ENCODE assay signal across 11 cellular contexts in genomic region chr10:6068422-6068821, GRCh38. TPM values are rescaled to one million over a fixed set of nuclear protein-coding genes. Genes with fewer than 3 reads are reported as not detected.
DNase-seq lines count a peak whose midpoint lies in the region; ATAC-seq and TF ChIP-seq lines count a peak whose summit lies in the region.
"Had no signal": no experiment of that assay in that cellular context is flagged by ENCODE, and none has a peak within 500 bp of the region (broad histone marks: within the 10 kb centered on the region; RNA-seq: fewer than 3 reads in every experiment).

No MANE protein-coding gene starts in this region.

- peaks cover 93% of the 10 kb centered on the region for H3K4me1 Mint-ChIP-seq in activated T-helper 1 cell treated with anti-CD3 and anti-CD28 coated beads, Interleukin-12 subunit alpha, Interleukin-12 subunit beta, Interleukin-2, Interleukin-4 antibody, amounts not matched to agents 30 ng/mL and 10 ng/mL and 1 ng/mL, durations not matched to agents 14 hours and 24 hours and 36 hours (ENCODE audit: low read depth)

- DNase-seq in Right ventricle myocardium inferior (ENCODE audit: missing footprints) (peak; percentile 62), right cardiac atrium (no peak), tibial artery (peak; percentile 27 to 38), RKO (ENCODE audit: low spot score) (no peak), DMS114 treated with DMSO at 0.1 percent for 48 hours (lab: John Stamatoyannopoulos, UW; ENCODE audit: unreplicated experiment) (no peak), NCI-H524 (lab: John Stamatoyannopoulos, UW) (no peak)
- no peak for DNase-seq in activated T-helper 1 cell treated with anti-CD3 and anti-CD28 coated beads, Interleukin-12 subunit alpha, Interleukin-12 subunit beta, Interleukin-2, Interleukin-4 antibody, amounts not matched to agents 30 ng/mL and 10 ng/mL and 1 ng/mL, durations not matched to agents 14 hours and 24 hours and 36 hours (ENCODE audit: low spot score)

- peaks cover 7% of the 10 kb centered on the region for H3K4me1 ChIP-seq in right cardiac atrium (ENCODE audit: control insufficient read depth, insufficient read depth, low read length)
- H3K4me1 ChIP-seq in tibial artery, result no peaks in the 10 kb centered on the region

- WGBS in right cardiac atrium, result 72% methylated on average over 8 of the region's 8 CpGs

- peak overlapping the region; percentile 97 for H3K27ac Mint-ChIP-seq in activated T-helper 1 cell treated with anti-CD3 and anti-CD28 coated beads, Interleukin-12 subunit alpha, Interleukin-12 subunit beta, Interleukin-2, Interleukin-4 antibody, amounts not matched to agents 30 ng/mL and 10 ng/mL and 1 ng/mL, durations not matched to agents 14 hours and 24 hours and 36 hours

- H3K27ac ChIP-seq in right cardiac atrium (ENCODE audit: low read length) (no peak overlapping the region), tibial artery (no peak overlapping the region)
- H3K27ac ChIP-seq: C4-2B had no signal

- no peaks in the 10 kb centered on the region for H3K27me3 Mint-ChIP-seq in activated T-helper 1 cell treated with anti-CD3 and anti-CD28 coated beads, Interleukin-12 subunit alpha, Interleukin-12 subunit beta, Interleukin-2, Interleukin-4 antibody, amounts not matched to agents 30 ng/mL and 10 ng/mL and 1 ng/mL, durations not matched to agents 14 hours and 24 hours and 36 hours (ENCODE audit: insufficient read depth)

- intact Hi-C loops in Right ventricle myocardium inferior (cut with DNase I), result no loop called here
- intact Hi-C loops in right cardiac atrium (cut with DNase I), result no loop called here
- intact Hi-C loops in activated T-helper 1 cell treated with anti-CD3 and anti-CD28 coated beads, Interleukin-12 subunit alpha, Interleukin-12 subunit beta, Interleukin-2, Interleukin-4 antibody, amounts not matched to agents 30 ng/mL and 10 ng/mL and 1 ng/mL, durations not matched to agents 14 hours and 24 hours and 36 hours (cut with micrococcal nuclease), result no loop called here
- intact Hi-C loops in tibial artery (cut with DNase I; ENCODE audit: low total_unique reads), result no loop called here

- H3K4me3 Mint-ChIP-seq in activated T-helper 1 cell treated with anti-CD3 and anti-CD28 coated beads, Interleukin-12 subunit alpha, Interleukin-12 subunit beta, Interleukin-2, Interleukin-4 antibody, amounts not matched to agents 30 ng/mL and 10 ng/mL and 1 ng/mL, durations not matched to agents 14 hours and 24 hours and 36 hours, result peak overlapping the region; percentile 76

- no peak for TF ChIP-seq CTCF in tibial artery (IDR thresholded peaks at IDR 0.05)

- ATAC-seq in Right ventricle myocardium inferior, result peak; percentile 40
- ATAC-seq in right cardiac atrium, result no peak
- peak; percentile 63 for ATAC-seq in HG03571 (IDR thresholded peaks at IDR 0.05; ENCODE audit: unreplicated experiment)

- no peaks in the 10 kb centered on the region for H3K36me3 ChIP-seq in tibial artery

- peaks cover 3% of the 10 kb centered on the region for H3K9me3 Mint-ChIP-seq in activated T-helper 1 cell treated with anti-CD3 and anti-CD28 coated beads, Interleukin-12 subunit alpha, Interleukin-12 subunit beta, Interleukin-2, Interleukin-4 antibody, amounts not matched to agents 30 ng/mL and 10 ng/mL and 1 ng/mL, durations not matched to agents 14 hours and 24 hours and 36 hours

- no peak overlapping the region for H3K4me3 ChIP-seq in right cardiac atrium (ENCODE audit: low read length)
- no peak overlapping the region for H3K4me3 ChIP-seq in tibial artery

- H3K9me3 ChIP-seq in right cardiac atrium (ENCODE audit: control insufficient read depth, low read length), result no peaks in the 10 kb centered on the region
- no peaks in the 10 kb centered on the region for H3K9me3 ChIP-seq in tibial artery

- H3K36me3 Mint-ChIP-seq in activated T-helper 1 cell treated with anti-CD3 and anti-CD28 coated beads, Interleukin-12 subunit alpha, Interleukin-12 subunit beta, Interleukin-2, Interleukin-4 antibody, amounts not matched to agents 30 ng/mL and 10 ng/mL and 1 ng/mL, durations not matched to agents 14 hours and 24 hours and 36 hours (ENCODE audit: low read depth), result peaks cover 4% of the 10 kb centered on the region

- H3K27me3 ChIP-seq in right cardiac atrium (ENCODE audit: control insufficient read depth, insufficient read depth), result no peaks in the 10 kb centered on the region
- no peaks in the 10 kb centered on the region for H3K27me3 ChIP-seq in tibial artery

RNA-seq across cellular contexts. Expression of gene IL2RA, which starts 6.3 kb away (rescaled TPM):
- total RNA-seq in Right ventricle myocardium inferior, result 3.8 TPM
- 1 to 10 TPM in 1 of 4 donors, under 1 TPM in 3; 0.71 to 1.3 (median 0.82) TPM for total RNA-seq in right cardiac atrium
- 0.18 TPM for polyA plus RNA-seq in right cardiac atrium
- 1,237 and 1,254 TPM in 2 replicates for total RNA-seq in activated T-helper 1 cell treated with anti-CD3 and anti-CD28 coated beads, Interleukin-12 subunit alpha, Interleukin-12 subunit beta, Interleukin-2, Interleukin-4 antibody, amounts not matched to agents 30 ng/mL and 10 ng/mL and 1 ng/mL, durations not matched to agents 14 hours and 24 hours and 36 hours
- total RNA-seq: HT1080, pulmonary artery endothelial cell had no signal

RNA-seq across cellular contexts. Expression of gene RBM17, which starts 20.4 kb away (rescaled TPM):
- total RNA-seq in Right ventricle myocardium inferior, result 65.7 TPM
- total RNA-seq in right cardiac atrium, result 10 to 100 TPM; 51.6 to 66.5 (median 57.1) TPM
- 51.0 TPM for polyA plus RNA-seq in right cardiac atrium
- 265 and 283 TPM in 2 replicates for total RNA-seq in activated T-helper 1 cell treated with anti-CD3 and anti-CD28 coated beads, Interleukin-12 subunit alpha, Interleukin-12 subunit beta, Interleukin-2, Interleukin-4 antibody, amounts not matched to agents 30 ng/mL and 10 ng/mL and 1 ng/mL, durations not matched to agents 14 hours and 24 hours and 36 hours

Comparison
In these comparisons a context has a peak if more than half of its experiments do, and no peak if none do; other contexts are left out.
1. ATAC-seq: peak in Right ventricle myocardium inferior (single experiment) and HG03571 (single experiment); none in right cardiac atrium (0 of 2).
2. DNase-seq: peak in Right ventricle myocardium inferior (single experiment) and tibial artery (2 of 2); none in right cardiac atrium (0 of 3), activated T-helper 1 cell treated with anti-CD3 and anti-CD28 coated beads, Interleukin-12 subunit alpha, Interleukin-12 subunit beta, Interleukin-2, Interleukin-4 antibody, amounts not matched to agents 30 ng/mL and 10 ng/mL and 1 ng/mL, durations not matched to agents 14 hours and 24 hours and 36 hours (single experiment), RKO (single experiment), DMS114 treated with DMSO at 0.1 percent for 48 hours (single experiment) and NCI-H524 (0 of 2).
3. RNA of gene IL2RA, which starts 6.3 kb away (total RNA-seq): 1,237 to 1,254 TPM in activated T-helper 1 cell treated with anti-CD3 and anti-CD28 coated beads, Interleukin-12 subunit alpha, Interleukin-12 subunit beta, Interleukin-2, Interleukin-4 antibody, amounts not matched to agents 30 ng/mL and 10 ng/mL and 1 ng/mL, durations not matched to agents 14 hours and 24 hours and 36 hours; 3.8 TPM in Right ventricle myocardium inferior (single experiment) and 0.71 to 1.3 TPM in right cardiac atrium; every median in the first group is over 100 times any median in the second.